ENCODE assay signal across 10 cellular contexts in the genomic region with DNA sequence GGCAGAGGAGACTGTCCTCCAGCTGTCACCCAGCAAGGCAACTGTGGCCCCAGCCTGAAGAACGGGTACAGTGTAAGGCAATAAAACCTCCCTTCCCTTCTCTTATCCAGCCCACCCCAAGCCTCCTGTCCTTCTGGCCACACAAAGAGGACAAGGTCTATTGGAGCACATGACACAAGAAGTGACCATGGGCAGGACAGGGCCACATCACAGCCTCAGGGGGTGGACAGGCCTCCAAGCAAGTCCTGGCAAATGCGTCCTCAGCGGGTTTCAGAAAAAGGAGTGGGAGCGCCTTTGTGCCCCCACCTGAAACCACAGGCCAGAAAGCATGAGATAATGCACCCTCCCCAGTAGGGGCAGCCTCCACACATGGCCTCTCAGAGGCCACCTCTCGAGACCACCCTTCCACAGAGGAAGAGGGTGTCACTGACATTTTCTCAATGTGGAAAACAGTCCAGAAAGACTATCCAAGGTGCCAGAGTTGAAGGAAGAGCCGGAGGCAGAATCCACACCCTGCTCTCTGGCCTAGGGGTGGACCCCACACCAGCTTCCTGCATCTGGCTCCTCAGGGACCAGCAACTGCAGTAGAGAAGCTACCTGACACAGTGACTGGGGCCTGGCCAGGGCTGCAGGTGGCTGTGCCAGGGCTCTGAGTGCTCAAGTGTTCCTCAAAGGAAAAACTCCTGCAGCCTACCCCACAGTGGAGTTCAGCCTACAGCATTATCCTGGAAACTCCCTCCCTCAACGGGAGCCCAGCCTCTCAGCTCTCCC. TPM values are rescaled to one million over a fixed set of nuclear protein-coding genes. Genes with fewer than 3 reads are reported as not detected.
DNase-seq lines count a peak whose midpoint lies in the region; ATAC-seq and TF ChIP-seq lines count a peak whose summit lies in the region.
"Had no signal": no experiment of that assay in that cellular context is flagged by ENCODE, and none has a peak within 500 bp of the region (broad histone marks: within the 10 kb centered on the region; RNA-seq: fewer than 3 reads in every experiment).

No MANE protein-coding gene starts in this region.

- no peak overlapping the region for H2AFZ ChIP-seq in PC-9
- H2AFZ ChIP-seq: GM23338 had no signal

- intact Hi-C loops in PC-9 (cut with micrococcal nuclease; ENCODE audit: unreplicated experiment): no loop called here

- H3K27ac Mint-ChIP-seq in CD4-positive, CD25-positive, alpha-beta regulatory T cell: peak overlapping the region; percentile 14 to 90 (median 83)
- H3K27ac Mint-ChIP-seq in osteocyte (ENCODE audit: unreplicated experiment): peak overlapping the region; percentile 93
- H3K27ac Mint-ChIP-seq: GM23338 had no signal

- H3K9me2 ChIP-seq in PC-9 (ENCODE audit: insufficient read depth): no peaks in the 10 kb centered on the region

- peaks cover 12% of the 10 kb centered on the region for H3K36me3 Mint-ChIP-seq in CD4-positive, CD25-positive, alpha-beta regulatory T cell
- peaks cover 7% of the 10 kb centered on the region for H3K36me3 Mint-ChIP-seq in osteocyte (ENCODE audit: unreplicated experiment)

- ATAC-seq in CD4-positive, CD25-positive, alpha-beta regulatory T cell (ENCODE audit: low read depth in 2 of 2): no peak
- no peak for ATAC-seq in GM18870 (IDR thresholded peaks at IDR 0.05; ENCODE audit: unreplicated experiment)
- ATAC-seq: GM23338 had no signal

- DNase-seq in CD4-positive, CD25-positive, alpha-beta regulatory T cell: no peak
- DNase-seq in PC-9 (no peak), epithelial cell of prostate (ENCODE audit: low read depth, low spot score) (no peak), osteocyte (ENCODE audit: extremely low spot score, unreplicated experiment) (no peak), iPS-NIHi7 (ENCODE audit: extremely low spot score) (no peak), occipital lobe (lab: John Stamatoyannopoulos, UW) (no peak), LoVo (ENCODE audit: low spot score) (no peak)

- peaks cover 49% of the 10 kb centered on the region for H3F3A ChIP-seq in PC-9 (ENCODE audit: insufficient read depth, low read depth)

- H3K4me3 ChIP-seq in CD4-positive, CD25-positive, alpha-beta regulatory T cell (ENCODE audit: low read depth, low read length): no peak overlapping the region
- no peak overlapping the region for H3K4me3 ChIP-seq in PC-9
- H3K4me3 ChIP-seq: GM23338, SJSA1 had no signal

- peaks cover 54% of the 10 kb centered on the region for H3K79me2 ChIP-seq in PC-9 (ENCODE audit: low read depth)

- BruUV-seq in PC-9 (replicated peaks; lab: Mats Ljungman, UMichigan): no TSS peak

- H3K36me3 ChIP-seq in CD4-positive, CD25-positive, alpha-beta regulatory T cell (ENCODE audit: control insufficient read depth, insufficient read depth, low read length): peaks cover 30% of the 10 kb centered on the region
- H3K36me3 ChIP-seq in PC-9 (ENCODE audit: low read depth): peaks cover 5% of the 10 kb centered on the region; the same call in 1 of the 2 replicates

- CTCF ChIA-PET in PC-9 (lab: Charles Lee): interaction anchor here (0.7 kb wide), 1 partner anchor 12 kb away, joined by 3 read pairs; no protein-coding TSS in a partner anchor

- peak overlapping the region; percentile 15 for H3K27ac ChIP-seq in CD4-positive, CD25-positive, alpha-beta regulatory T cell (ENCODE audit: insufficient read depth, low read length, poor library complexity, severe bottlenecking)
- peak overlapping the region; percentile 71 for H3K27ac ChIP-seq in PC-9
- H3K27ac ChIP-seq in epithelial cell of prostate: peak overlapping the region; percentile 98
- H3K27ac ChIP-seq: SJSA1 had no signal

- H3K4me3 Mint-ChIP-seq in CD4-positive, CD25-positive, alpha-beta regulatory T cell: peak overlapping the region in 1 of 4 donors; percentile 71
- no peak overlapping the region for H3K4me3 Mint-ChIP-seq in osteocyte (ENCODE audit: unreplicated experiment)
- H3K4me3 Mint-ChIP-seq: GM23338 had no signal

- H3K27me3 ChIP-seq in CD4-positive, CD25-positive, alpha-beta regulatory T cell (ENCODE audit: control insufficient read depth, insufficient read depth, low read length): no peaks in the 10 kb centered on the region
- no peaks in the 10 kb centered on the region for H3K27me3 ChIP-seq in PC-9 (ENCODE audit: insufficient read depth, low read depth)
- H3K27me3 ChIP-seq: SJSA1 had no signal

- H3K27me3 Mint-ChIP-seq in CD4-positive, CD25-positive, alpha-beta regulatory T cell: no peaks in the 10 kb centered on the region
- no peaks in the 10 kb centered on the region for H3K27me3 Mint-ChIP-seq in osteocyte (ENCODE audit: unreplicated experiment)

- TF ChIP-seq CTCF in PC-9 (conservative IDR thresholded peaks at IDR 0.05) (no peak), osteocyte (IDR thresholded peaks at IDR 0.05) (no peak)

- peaks cover 51% of the 10 kb centered on the region for H3K4me1 ChIP-seq in CD4-positive, CD25-positive, alpha-beta regulatory T cell (ENCODE audit: control insufficient read depth, insufficient read depth, low read length, poor library complexity, severe bottlenecking)
- H3K4me1 ChIP-seq in PC-9 (replicated peaks; ENCODE audit: insufficient read depth): peaks cover 82% of the 10 kb centered on the region

- POLR2A ChIA-PET in PC-9 (lab: Charles Lee; ENCODE audit: unreplicated experiment): no interaction called here

- no peaks in the 10 kb centered on the region for H3K9me3 Mint-ChIP-seq in CD4-positive, CD25-positive, alpha-beta regulatory T cell
- no peaks in the 10 kb centered on the region for H3K9me3 Mint-ChIP-seq in osteocyte (ENCODE audit: unreplicated experiment)
- H3K9me3 Mint-ChIP-seq: GM23338 had no signal

- no peaks in the 10 kb centered on the region for H3K9me3 ChIP-seq in CD4-positive, CD25-positive, alpha-beta regulatory T cell (ENCODE audit: control insufficient read depth in 2 of 2, low read length in 2 of 2)
- no peaks in the 10 kb centered on the region for H3K9me3 ChIP-seq in PC-9 (ENCODE audit: insufficient read depth, low read depth)
- H3K9me3 ChIP-seq: SJSA1 had no signal

- peaks cover 33 to 76% (median 49%) of the 10 kb centered on the region in 4 donors for H3K4me1 Mint-ChIP-seq in CD4-positive, CD25-positive, alpha-beta regulatory T cell
- peaks cover 81% of the 10 kb centered on the region for H3K4me1 Mint-ChIP-seq in osteocyte (ENCODE audit: unreplicated experiment)

- peaks cover 6% of the 10 kb centered on the region for H4K20me1 ChIP-seq in PC-9 (ENCODE audit: insufficient read depth)

- H3K4me2 ChIP-seq in PC-9: peak overlapping the region; percentile 61
- H3K4me2 ChIP-seq: GM23338 had no signal

RNA-seq across cellular contexts. Expression of gene CCDC12, which starts 43.9 kb away (rescaled TPM):
- 71.8 TPM for total RNA-seq in CD4-positive, CD25-positive, alpha-beta regulatory T cell
- polyA plus RNA-seq in CD4-positive, CD25-positive, alpha-beta regulatory T cell: 100 to 1,000 TPM in 3 of 4 donors, 10 to 100 TPM in 1; 90.4 to 116 (median 106) TPM
- total RNA-seq in PC-9 (2021): 39.3 and 43.1 TPM in 2 replicates
- 34.5 and 37.4 TPM in 2 replicates for total RNA-seq in osteocyte
- 17.5 TPM for total RNA-seq in occipital lobe

RNA-seq across cellular contexts. Expression of gene NBEAL2, which starts 46.8 kb away (rescaled TPM):
- 429 TPM for total RNA-seq in CD4-positive, CD25-positive, alpha-beta regulatory T cell
- polyA plus RNA-seq in CD4-positive, CD25-positive, alpha-beta regulatory T cell: 10 to 100 TPM in 2 of 4 donors, 1 to 10 TPM in 2; 4.7 to 13.5 (median 8.6) TPM
- 69.7 and 81.0 TPM in 2 replicates for total RNA-seq in PC-9 (2021)
- 14.0 and 21.8 TPM in 2 replicates for total RNA-seq in osteocyte
- 3.3 TPM for total RNA-seq in occipital lobe

RNA-seq across cellular contexts. Expression of gene PTH1R, which starts 55.1 kb away (rescaled TPM):
- not detected for total RNA-seq in CD4-positive, CD25-positive, alpha-beta regulatory T cell
- polyA plus RNA-seq in CD4-positive, CD25-positive, alpha-beta regulatory T cell: not detected
- total RNA-seq in PC-9 (2021) (not detected in 2 replicates), osteocyte (12.9 and 15.4 TPM in 2 replicates), occipital lobe (2.3 TPM)
- total RNA-seq: SJSA1 had no signal

Comparison
In these comparisons a context has a peak if more than half of its experiments do, and no peak if none do; other contexts are left out.
1. H3K27ac ChIP-seq: peak in every context shown above with its lines; median percentile 98 in epithelial cell of prostate; 71 in PC-9; 15 in CD4-positive, CD25-positive, alpha-beta regulatory T cell.